Comparison of ENCODE assay signal across 22 cellular contexts in the genomic region with DNA sequence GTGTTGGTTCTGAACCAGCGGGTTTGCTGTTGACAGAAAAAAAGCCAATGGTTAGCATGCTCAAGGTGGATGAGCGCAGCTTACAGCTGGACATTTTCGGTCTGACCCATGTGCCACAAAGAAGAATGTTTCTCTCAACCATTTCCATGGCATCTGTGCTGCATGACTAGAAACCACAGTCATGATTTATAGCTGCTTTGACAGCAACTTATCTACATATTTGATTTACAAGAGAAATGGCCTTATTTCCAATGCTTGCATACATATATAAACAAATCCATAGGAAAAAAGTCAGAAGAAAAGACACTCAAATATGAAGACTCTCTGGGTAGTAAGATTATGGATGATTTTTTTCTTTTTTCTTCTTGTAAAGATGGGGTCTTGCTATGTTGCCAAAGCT.
A peak's percentile ranks its signal among the peaks of the same experiment; 100 is the strongest.
DNase-seq lines count a peak whose midpoint lies in the region; ATAC-seq, FAIRE-seq and TF ChIP-seq lines count a peak whose summit lies in the region.
"Had no signal": no experiment of that assay in that cellular context is flagged by ENCODE, and none has a peak within 500 bp of the region (broad histone marks: within the 10 kb centered on the region; RNA-seq: fewer than 3 reads in every experiment).

No MANE protein-coding gene starts in this region.

- H3K27ac Mint-ChIP-seq in Caco-2 (ENCODE audit: unreplicated experiment) = no peak overlapping the region
- no peak overlapping the region for H3K27ac Mint-ChIP-seq in CD4-positive, alpha-beta memory T cell
- H3K27ac Mint-ChIP-seq: CD4-positive, alpha-beta T cell; GM23338; H9 had no signal

- BruUV-seq in K562 (replicated peaks; lab: Mats Ljungman, UMichigan) (no TSS peak), Caco-2 (replicated peaks; lab: Mats Ljungman, UMichigan) (no TSS peak)

- H3K36me3 ChIP-seq in K562 (ENCODE audit: control insufficient read depth, insufficient read depth, low read length) (peaks cover 42% of the 10 kb centered on the region), trophoblast cell (ENCODE audit: control insufficient read depth in 1 of 2, insufficient read depth in 2 of 2, low read length in 2 of 2) (peaks cover 0 to 3% of the 10 kb centered on the region in 2 experiments), Caco-2 (ENCODE audit: control insufficient read depth, insufficient read depth, low read length) (no peaks in the 10 kb centered on the region)
- peaks cover 27% of the 10 kb centered on the region for H3K36me3 ChIP-seq in CD4-positive, alpha-beta memory T cell (ENCODE audit: insufficient read depth, low read length)

- H3K9me3 Mint-ChIP-seq in Caco-2 (ENCODE audit: unreplicated experiment) = no peaks in the 10 kb centered on the region
- H3K9me3 Mint-ChIP-seq in CD4-positive, alpha-beta memory T cell = peaks cover 0 to 2% (median 0%) of the 10 kb centered on the region in 8 donors
- H3K9me3 Mint-ChIP-seq: CD4-positive, alpha-beta T cell; GM23338; H9 had no signal

- H3K27me3 ChIP-seq in K562 (ENCODE audit: control insufficient read depth in 2 of 2, insufficient read depth in 2 of 2, low read length in 2 of 2) (no peaks in the 10 kb centered on the region), trophoblast cell (ENCODE audit: insufficient read depth, low read length) (no peaks in the 10 kb centered on the region), Caco-2 (replicated peaks; ENCODE audit: control insufficient read depth, insufficient read depth, low read length) (no peaks in the 10 kb centered on the region)
- H3K27me3 ChIP-seq in CD4-positive, alpha-beta memory T cell (ENCODE audit: insufficient read depth, low read length) = no peaks in the 10 kb centered on the region
- H3K27me3 ChIP-seq: BE2C; BLaER1 treated with 17β-estradiol and CSF1 and Interleukin-3, amounts not matched to agents 10 nM and 100 nM had no signal

- no peaks in the 10 kb centered on the region for H4K20me1 ChIP-seq in K562 (replicated peaks; ENCODE audit: control insufficient read depth, insufficient read depth, low read length)
- H4K20me1 ChIP-seq: BLaER1 treated with 17β-estradiol and CSF1 and Interleukin-3, amounts not matched to agents 10 nM and 100 nM had no signal

- no peak overlapping the region for H3K14ac ChIP-seq in trophoblast cell (ENCODE audit: low read length)

- H3K79me1 ChIP-seq in trophoblast cell (ENCODE audit: low read length) = no peaks in the 10 kb centered on the region

- H3K4me1 Mint-ChIP-seq in Caco-2 (ENCODE audit: low read depth, unreplicated experiment) = peaks cover 9% of the 10 kb centered on the region
- H3K4me1 Mint-ChIP-seq in CD4-positive, alpha-beta memory T cell = no peaks in the 10 kb centered on the region
- H3K4me1 Mint-ChIP-seq: CD14-positive monocyte had no signal

- H3K18ac ChIP-seq in trophoblast cell (ENCODE audit: low read length) = no peak overlapping the region

- no peak overlapping the region for H3K9ac ChIP-seq in K562 (ENCODE audit: insufficient read depth in 1 of 2, low read depth in 2 of 2, low read length in 2 of 2)
- H3K9ac ChIP-seq in trophoblast cell (ENCODE audit: low read length) = peak overlapping the region; percentile 21
- H3K9ac ChIP-seq: BLaER1 treated with 17β-estradiol and CSF1 and Interleukin-3, amounts not matched to agents 10 nM and 100 nM had no signal

- TF ChIP-seq EP300 in K562 (IDR thresholded peaks at IDR 0.05; ENCODE audit: low read length) = no peak

- H3K4me1 ChIP-seq in K562 (replicated peaks in 1 of 2; ENCODE audit: control insufficient read depth in 2 of 2, insufficient read depth in 2 of 2, low read length in 2 of 2) (no peaks in the 10 kb centered on the region), trophoblast cell (ENCODE audit: control insufficient read depth in 1 of 2, insufficient read depth in 2 of 2, low read length in 2 of 2) (peaks cover 0 to 3% of the 10 kb centered on the region in 2 experiments), Caco-2 (no peaks in the 10 kb centered on the region)
- H3K4me1 ChIP-seq in CD4-positive, alpha-beta memory T cell (ENCODE audit: insufficient read depth, low read length) = no peaks in the 10 kb centered on the region
- H3K4me1 ChIP-seq: A549, BE2C had no signal

- H2BK12ac ChIP-seq in trophoblast cell (ENCODE audit: low read length) = no peak overlapping the region

- H3K23ac ChIP-seq in trophoblast cell (ENCODE audit: low read length) = no peak overlapping the region

- ATAC-seq in K562 = no peak
- no peak for ATAC-seq in HG03045 (IDR thresholded peaks at IDR 0.05; ENCODE audit: unreplicated experiment)
- ATAC-seq: A549, GM23338, HCT116 had no signal

- POLR2A ChIA-PET in K562 (lab: Yijun Ruan, JAX) = interaction anchor here (1.2 kb wide), 1 partner anchor 9 kb away, joined by 4 read pairs; no protein-coding TSS in a partner anchor
- POLR2A ChIA-PET in Caco-2 (lab: Charles Lee) = no interaction called here
- POLR2A ChIA-PET in CD4-positive, alpha-beta memory T cell (lab: Charles Lee; ENCODE audit: partially characterized antibody) = no interaction called here

- H4K12ac ChIP-seq in trophoblast cell (ENCODE audit: low read depth, low read length) = no peak overlapping the region

- no peak for TF ChIP-seq POLR2A in K562 (conservative IDR thresholded peaks at IDR 0.05)

- H3K27me3 Mint-ChIP-seq in Caco-2 (ENCODE audit: insufficient read depth, unreplicated experiment) = no peaks in the 10 kb centered on the region
- no peaks in the 10 kb centered on the region for H3K27me3 Mint-ChIP-seq in CD4-positive, alpha-beta memory T cell
- H3K27me3 Mint-ChIP-seq: CD4-positive, alpha-beta T cell had no signal

- no peak overlapping the region for H3K4me3 Mint-ChIP-seq in Caco-2 (ENCODE audit: unreplicated experiment)
- H3K4me3 Mint-ChIP-seq in CD4-positive, alpha-beta memory T cell = no peak overlapping the region
- H3K4me3 Mint-ChIP-seq: CD14-positive monocyte; CD4-positive, alpha-beta T cell; GM23338; H9 had no signal

- no peak overlapping the region for H2BK120ac ChIP-seq in trophoblast cell (ENCODE audit: insufficient read depth, low read length, poor library complexity)

- no peak overlapping the region for H3K4ac ChIP-seq in trophoblast cell (ENCODE audit: low read depth, low read length)

- H2AK5ac ChIP-seq in trophoblast cell (ENCODE audit: low read length) = no peak overlapping the region

- no peak for DNase-seq in HTR-8/SVneo (ENCODE audit: insufficient read length, low spot score)
- no peak for DNase-seq in K562 (ENCODE audit: extremely low read depth in 1 of 4, low spot score in 3 of 4)
- no peak for DNase-seq in trophoblast cell
- no peak for DNase-seq in Caco-2
- no peak for DNase-seq in CD4-positive, alpha-beta memory T cell
- DNase-seq: 8988T; ACHN; AML-193; BE2C; CD4-positive, alpha-beta T cell; COR-L47; DMS79; GF-D8; H9 had no signal

- TF ChIP-seq CTCF in K562 (IDR thresholded peaks at IDR 0.05 in 2 of 3, conservative IDR thresholded peaks at IDR 0.05 in 1 of 3; ENCODE audit: insufficient read depth in 2 of 3, low read depth in 1 of 3, low read length in 3 of 3) = no peak
- TF ChIP-seq CTCF in Caco-2 (IDR thresholded peaks at IDR 0.05; ENCODE audit: insufficient read depth in 1 of 2, low read depth in 1 of 2, low read length in 1 of 2, severe bottlenecking in 1 of 2, unreplicated experiment in 1 of 2) = no peak

- no peaks in the 10 kb centered on the region for H3K9me1 ChIP-seq in K562 (ENCODE audit: control insufficient read depth, insufficient read depth, low read length)

- H4K91ac ChIP-seq in trophoblast cell (ENCODE audit: low read depth, low read length) = no peak overlapping the region

- intact Hi-C loops in K562 (cut with micrococcal nuclease) = no loop called here
- intact Hi-C loops in Caco-2 (cut with micrococcal nuclease; ENCODE audit: unreplicated experiment) = loop anchor here (5.0 kb wide), 1 partner anchor 78 kb away; no protein-coding TSS in a partner anchor
- intact Hi-C loops in CD4-positive, alpha-beta memory T cell (cut with micrococcal nuclease) = no loop called here

- TF ChIP-seq RAD21 in K562 (CRISPR knock-in tag; conservative IDR thresholded peaks at IDR 0.05 in 1 of 2, IDR thresholded peaks at IDR 0.05 in 1 of 2) = no peak

- H3K9me3 ChIP-seq in K562 (replicated peaks; ENCODE audit: control insufficient read depth, insufficient read depth, low read depth, low read length) (no peaks in the 10 kb centered on the region), trophoblast cell (ENCODE audit: insufficient read depth, low read depth, low read length) (no peaks in the 10 kb centered on the region), Caco-2 (no peaks in the 10 kb centered on the region)
- H3K9me3 ChIP-seq in CD4-positive, alpha-beta memory T cell (ENCODE audit: control insufficient read depth in 1 of 2, low read length in 2 of 2) = no peaks in the 10 kb centered on the region
- H3K9me3 ChIP-seq: A549, BE2C had no signal

- no peaks in the 10 kb centered on the region for H3K36me3 Mint-ChIP-seq in Caco-2 (ENCODE audit: insufficient read depth, unreplicated experiment)
- peaks cover 63 to 65% of the 10 kb centered on the region in 2 donors for H3K36me3 Mint-ChIP-seq in CD4-positive, alpha-beta memory T cell

- FAIRE-seq in HTR-8/SVneo (lab: Jason Lieb, UNC) (peak; percentile 75), K562 (lab: Jason Lieb, UNC) (no peak)
- FAIRE-seq: A549, GM12891, GM18507 had no signal

- no peak overlapping the region for H4K8ac ChIP-seq in trophoblast cell (ENCODE audit: low read depth, low read length)

- H2BK5ac ChIP-seq in trophoblast cell (ENCODE audit: low read depth, low read length, poor library complexity) = no peak overlapping the region

- WGBS in K562 (ENCODE audit: insufficient coverage, low coverage, missing lambda C conversion rate) = 80% methylated on average over 3 of the region's 3 CpGs
- WGBS in trophoblast cell (ENCODE audit: extremely low coverage, insufficient coverage, insufficient read length) = no CpG with 5 or more reads among the region's 3 CpGs

- CTCF ChIA-PET in K562 (lab: Yijun Ruan, JAX; ENCODE audit: low intra/inter-chr PET ratio) = no interaction called here
- CTCF ChIA-PET in Caco-2 (lab: Charles Lee) = no interaction called here
- CTCF ChIA-PET in CD4-positive, alpha-beta memory T cell (lab: Charles Lee; ENCODE audit: partially characterized antibody) = interaction anchor here (0.7 kb wide), 1 partner anchor 103 kb away, joined by 3 read pairs; no protein-coding TSS in a partner anchor

- H3K4me3 ChIP-seq in K562 (no peak overlapping the region), trophoblast cell (ENCODE audit: low read depth, low read length) (no peak overlapping the region), Caco-2 (ENCODE audit: low read depth, low read length) (no peak overlapping the region)
- H3K4me3 ChIP-seq in CD4-positive, alpha-beta memory T cell (ENCODE audit: low read length in 2 of 2) = no peak overlapping the region
- H3K4me3 ChIP-seq: A549; BLaER1 treated with 17β-estradiol and CSF1 and Interleukin-3, amounts not matched to agents 10 nM and 100 nM; GM23338 had no signal

- H2AFZ ChIP-seq in K562 (ENCODE audit: low read depth, low read length) = no peak overlapping the region
- no peak overlapping the region for H2AFZ ChIP-seq in trophoblast cell (ENCODE audit: insufficient read depth, low read length, poor library complexity)
- H2AFZ ChIP-seq: GM23338 had no signal

- in situ Hi-C loops in K562 (cut with MboI) = no loop called here

- H3K79me2 ChIP-seq in K562 (ENCODE audit: control insufficient read depth, insufficient read depth, low read length) (no peaks in the 10 kb centered on the region), trophoblast cell (ENCODE audit: control insufficient read depth, insufficient read depth, low read length, poor library complexity) (no peaks in the 10 kb centered on the region)

- no peak overlapping the region for H3K27ac ChIP-seq in K562 (ENCODE audit: extremely low read depth, low read depth, low read length)
- no peak overlapping the region for H3K27ac ChIP-seq in trophoblast cell (ENCODE audit: low read depth, low read length)
- no peak overlapping the region for H3K27ac ChIP-seq in CD4-positive, alpha-beta memory T cell (ENCODE audit: low read depth, low read length)
- H3K27ac ChIP-seq: A549; BLaER1 treated with 17β-estradiol and CSF1 and Interleukin-3, amounts not matched to agents 10 nM and 100 nM had no signal

- H3K4me2 ChIP-seq in K562 (ENCODE audit: insufficient read depth, low read length) (no peak overlapping the region), trophoblast cell (ENCODE audit: low read length) (no peak overlapping the region)
- H3K4me2 ChIP-seq: A549; BLaER1 treated with 17β-estradiol and CSF1 and Interleukin-3, amounts not matched to agents 10 nM and 100 nM; GM23338 had no signal
